14 cellular contexts compared by ENCODE assay signal in genomic region chr19:15381864-15382263, GRCh38. TPM values are rescaled to one million over a fixed set of nuclear protein-coding genes. Genes with fewer than 3 reads are reported as not detected.
DNase-seq lines count a peak whose midpoint lies in the region; ATAC-seq, FAIRE-seq and TF ChIP-seq lines count a peak whose summit lies in the region.
"Had no signal": no experiment of that assay in that cellular context is flagged by ENCODE, and none has a peak within 500 bp of the region (broad histone marks: within the 10 kb centered on the region; RNA-seq: fewer than 3 reads in every experiment).

No MANE protein-coding gene starts in this region.

- H3K27me3 Mint-ChIP-seq in endothelial cell (ENCODE audit: unreplicated experiment) (peaks cover 16% of the 10 kb centered on the region), progenitor cell of endocrine pancreas (no peaks in the 10 kb centered on the region)

- peak overlapping the region; percentile 49 for H3K27ac Mint-ChIP-seq in endothelial cell (ENCODE audit: unreplicated experiment)
- peak overlapping the region; percentile 89 for H3K27ac Mint-ChIP-seq in progenitor cell of endocrine pancreas

- H3K4me1 Mint-ChIP-seq in endothelial cell (ENCODE audit: unreplicated experiment) (peaks cover 26% of the 10 kb centered on the region), progenitor cell of endocrine pancreas (ENCODE audit: low read depth) (peaks cover 24% of the 10 kb centered on the region)

- H3K36me3 Mint-ChIP-seq in endothelial cell (ENCODE audit: low read depth, unreplicated experiment) (peaks cover 29% of the 10 kb centered on the region), progenitor cell of endocrine pancreas (ENCODE audit: insufficient read depth) (peaks cover 3% of the 10 kb centered on the region)

- H3K4me3 Mint-ChIP-seq in endothelial cell (ENCODE audit: unreplicated experiment), result peak overlapping the region; percentile 68
- no peak overlapping the region for H3K4me3 Mint-ChIP-seq in progenitor cell of endocrine pancreas (ENCODE audit: low read depth)

- no peaks in the 10 kb centered on the region for H3K9me3 ChIP-seq in SK-N-MC (ENCODE audit: low read depth, low read length)
- H3K9me3 ChIP-seq: gastroesophageal sphincter, right atrium auricular region had no signal

- H3K9me3 Mint-ChIP-seq in endothelial cell (ENCODE audit: unreplicated experiment), result no peaks in the 10 kb centered on the region
- H3K9me3 Mint-ChIP-seq in progenitor cell of endocrine pancreas (ENCODE audit: low read depth), result no peaks in the 10 kb centered on the region

- peaks cover 13% of the 10 kb centered on the region; the same call in 1 of the 2 replicates for H3K36me3 ChIP-seq in SK-N-MC (ENCODE audit: insufficient read depth, low read length)

- TF ChIP-seq POLR2A in GM12891 (IDR thresholded peaks at IDR 0.05; ENCODE audit: low read depth, low read length), result no peak

- DNase-seq in GM12891 (ENCODE audit: insufficient read length, low spot score), result no peak
- DNase-seq in SK-N-MC (ENCODE audit: low read depth, low spot score), result no peak
- no peak for DNase-seq in endothelial cell (ENCODE audit: low spot score)
- DNase-seq in progenitor cell of endocrine pancreas (ENCODE audit: low spot score, unreplicated experiment), result no peak
- no peak for DNase-seq in NCI-H82 (lab: John Stamatoyannopoulos, UW)
- no peak for DNase-seq in COR-L47 (lab: John Stamatoyannopoulos, UW)
- DNase-seq: Calu3; effector memory CD4-positive, alpha-beta T cell; stimulated activated CD4-positive, alpha-beta T cell treated with anti-CD3 and anti-CD28 coated beads, Interleukin-2, amount 100 ng/mL, for 48 hours; stimulated activated naive CD4-positive, alpha-beta T cell had no signal

- TF ChIP-seq CTCF in endothelial cell (IDR thresholded peaks at IDR 0.05; ENCODE audit: unreplicated experiment) (no peak), progenitor cell of endocrine pancreas (IDR thresholded peaks at IDR 0.05; ENCODE audit: unreplicated experiment) (no peak)

- ATAC-seq in HG03565 (IDR thresholded peaks at IDR 0.05; ENCODE audit: unreplicated experiment), result no peak
- ATAC-seq: gastroesophageal sphincter had no signal

- peak overlapping the region; percentile 84 for H3K27ac ChIP-seq in SK-N-MC
- H3K27ac ChIP-seq: right atrium auricular region had no signal

- H3K4me3 ChIP-seq in SK-N-MC, result no peak overlapping the region
- H3K4me3 ChIP-seq: gastroesophageal sphincter, right atrium auricular region had no signal

- H3K9ac ChIP-seq in SK-N-MC (ENCODE audit: insufficient read length), result no peak overlapping the region

- FAIRE-seq in GM12891 (lab: Jason Lieb, UNC), result peak; percentile 16
- FAIRE-seq: keratinocyte had no signal

TF ChIP-seq in GM12891, 5 proteins besides CTCF, POLR2A, EP300 and RAD21:
- no peak for TF ChIP-seq POU2F2 (IDR thresholded peaks at IDR 0.05; ENCODE audit: low read depth, low read length)
- no peak for TF ChIP-seq SPI1 (IDR thresholded peaks at IDR 0.05; ENCODE audit: low read depth, low read length)
- TF ChIP-seq POLR2AphosphoS5 (IDR thresholded peaks at IDR 0.05; ENCODE audit: low read depth, low read length), result no peak
- TF ChIP-seq PAX5 (IDR thresholded peaks at IDR 0.05; ENCODE audit: insufficient read depth, low read length, severe bottlenecking), result no peak
- no peak for TF ChIP-seq TAF1 (IDR thresholded peaks at IDR 0.05; ENCODE audit: low read depth, low read length)

RNA-seq across cellular contexts. Expression of gene AKAP8, which starts 2.3 kb away (rescaled TPM):
- polyA plus RNA-seq in GM12891 (2012; ENCODE audit: low read depth, missing spikeins), result 14.3 TPM
- total RNA-seq in endothelial cell (ENCODE audit: unreplicated experiment) (36.5 TPM), progenitor cell of endocrine pancreas (44.0 and 51.9 TPM in 2 replicates)

RNA-seq across cellular contexts. Expression of gene AKAP8L, which starts 36.9 kb away (rescaled TPM):
- polyA plus RNA-seq in GM12891 (2012; ENCODE audit: low read depth, missing spikeins), result 37.3 TPM
- total RNA-seq in endothelial cell (ENCODE audit: unreplicated experiment) (160 TPM), progenitor cell of endocrine pancreas (208 and 228 TPM in 2 replicates)

RNA-seq across cellular contexts. Expression of gene BRD4, which starts 49.5 kb away (rescaled TPM):
- polyA plus RNA-seq in GM12891 (2012; ENCODE audit: low read depth, missing spikeins), result 27.0 TPM
- 136 TPM for total RNA-seq in endothelial cell (ENCODE audit: unreplicated experiment)
- total RNA-seq in progenitor cell of endocrine pancreas, result 144 and 148 TPM in 2 replicates
